In genomic region chr17:41814195-41814594, GRCh38 we compare ENCODE assay signal across 1 cellular context.
A peak's percentile ranks its signal among the peaks of the same experiment; 100 is the strongest.
TF ChIP-seq lines count a peak whose summit lies in the region.

No MANE protein-coding gene starts in this region.

TF ChIP-seq in HepG2, 621 proteins besides CTCF, POLR2A, EP300 and RAD21 (continues in another document):
- no peak for TF ChIP-seq PTBP1 (IDR thresholded peaks at IDR 0.05; ENCODE audit: low read depth, low read length, poor library complexity, severe bottlenecking)
- TF ChIP-seq ZNF17 (CRISPR knock-in tag; IDR thresholded peaks at IDR 0.05) = no peak
- TF ChIP-seq ZNF576 (CRISPR knock-in tag; IDR thresholded peaks at IDR 0.05) = no peak
- TF ChIP-seq ELK4 (CRISPR knock-in tag; IDR thresholded peaks at IDR 0.05; ENCODE audit: borderline replicate concordance) = no peak
- no peak for TF ChIP-seq ZNF33A (CRISPR knock-in tag; IDR thresholded peaks at IDR 0.05; ENCODE audit: borderline replicate concordance)
- TF ChIP-seq CBFB (CRISPR knock-in tag; IDR thresholded peaks at IDR 0.05) = 0 out of 2 replicates have a peak, but pooled peaks have one; percentile 1
- TF ChIP-seq BRF2 (CRISPR knock-in tag; IDR thresholded peaks at IDR 0.05) = no peak
- no peak for TF ChIP-seq ZNF570 (CRISPR knock-in tag; IDR thresholded peaks at IDR 0.05; ENCODE audit: borderline replicate concordance)
- TF ChIP-seq GMEB2 (CRISPR knock-in tag; IDR thresholded peaks at IDR 0.05; ENCODE audit: low read depth) = no peak
- TF ChIP-seq ZSCAN31 (CRISPR knock-in tag; IDR thresholded peaks at IDR 0.05; ENCODE audit: low read depth) = 0 out of 2 replicates have a peak, but pooled peaks have one; percentile 22
- TF ChIP-seq FUBP1 (CRISPR knock-in tag; IDR thresholded peaks at IDR 0.05; ENCODE audit: borderline replicate concordance) = no peak
- TF ChIP-seq NAIF1 (CRISPR knock-in tag; IDR thresholded peaks at IDR 0.05; ENCODE audit: borderline replicate concordance) = 0 out of 2 replicates have a peak, but pooled peaks have one; percentile 14
- no peak for TF ChIP-seq ZBTB21 (CRISPR knock-in tag; IDR thresholded peaks at IDR 0.05)
- TF ChIP-seq MIER3 (CRISPR knock-in tag; IDR thresholded peaks at IDR 0.05; ENCODE audit: borderline replicate concordance) = no peak
- TF ChIP-seq ZSCAN22 (CRISPR knock-in tag; IDR thresholded peaks at IDR 0.05) = no peak
- TF ChIP-seq ZNF124 (CRISPR knock-in tag; IDR thresholded peaks at IDR 0.05) = 0 out of 2 replicates have a peak, but pooled peaks have one; percentile 29
- TF ChIP-seq ZMAT3 (CRISPR knock-in tag; conservative IDR thresholded peaks at IDR 0.05) = no peak
- TF ChIP-seq PAXIP1 (CRISPR knock-in tag; conservative IDR thresholded peaks at IDR 0.05) = no peak
- no peak for TF ChIP-seq ZNF30 (CRISPR knock-in tag; IDR thresholded peaks at IDR 0.05)
- peak; percentile 59; the same call in 1 of the 2 replicates for TF ChIP-seq ZNF335 (CRISPR knock-in tag; IDR thresholded peaks at IDR 0.05)
- TF ChIP-seq RBAK (CRISPR knock-in tag; IDR thresholded peaks at IDR 0.05) = no peak
- TF ChIP-seq SAFB2 (CRISPR knock-in tag; IDR thresholded peaks at IDR 0.05; ENCODE audit: borderline replicate concordance, low read depth) = 0 out of 2 replicates have a peak, but pooled peaks have one; percentile 4
- no peak for TF ChIP-seq ZNF619 (CRISPR knock-in tag; IDR thresholded peaks at IDR 0.05)
- 0 out of 2 replicates have a peak, but pooled peaks have one; percentile 3 for TF ChIP-seq ZHX1 (CRISPR knock-in tag; IDR thresholded peaks at IDR 0.05; ENCODE audit: low read depth)
- TF ChIP-seq ZMYM2 (CRISPR knock-in tag; IDR thresholded peaks at IDR 0.05) = no peak
- no peak for TF ChIP-seq HNRNPH1 (optimal IDR thresholded peaks at IDR 0.05; ENCODE audit: low read depth, low read length)
- no peak for TF ChIP-seq ZNF382 (CRISPR knock-in tag; IDR thresholded peaks at IDR 0.05; ENCODE audit: borderline replicate concordance)
- no peak for TF ChIP-seq ZNF678 (CRISPR knock-in tag; IDR thresholded peaks at IDR 0.05)
- TF ChIP-seq ZNF275 (CRISPR knock-in tag; IDR thresholded peaks at IDR 0.05; ENCODE audit: borderline replicate concordance) = no peak
- TF ChIP-seq SRSF9 (IDR thresholded peaks at IDR 0.05; ENCODE audit: borderline replicate concordance, insufficient read depth, low read depth, low read length, poor library complexity, severe bottlenecking) = no peak
- no peak for TF ChIP-seq HIC2 (CRISPR knock-in tag; IDR thresholded peaks at IDR 0.05; ENCODE audit: low read depth)
- no peak for TF ChIP-seq ZNF710 (CRISPR knock-in tag; IDR thresholded peaks at IDR 0.05; ENCODE audit: borderline replicate concordance)
- 0 out of 2 replicates have a peak, but pooled peaks have one; percentile 17 for TF ChIP-seq MXD4 (CRISPR knock-in tag; IDR thresholded peaks at IDR 0.05)
- no peak for TF ChIP-seq ZNF547 (CRISPR knock-in tag; IDR thresholded peaks at IDR 0.05)
- no peak for TF ChIP-seq HMG20B (CRISPR knock-in tag; conservative IDR thresholded peaks at IDR 0.05)
- no peak for TF ChIP-seq NFKBIZ (CRISPR knock-in tag; IDR thresholded peaks at IDR 0.05)
- TF ChIP-seq ZNF83 (CRISPR knock-in tag; IDR thresholded peaks at IDR 0.05; ENCODE audit: borderline replicate concordance) = no peak
- no peak for TF ChIP-seq TBX3 (IDR thresholded peaks at IDR 0.05; ENCODE audit: borderline replicate concordance)
- TF ChIP-seq ZNF256 (CRISPR knock-in tag; conservative IDR thresholded peaks at IDR 0.05) = 0 out of 2 replicates have a peak, but pooled peaks have one; percentile 3
- TF ChIP-seq ZNF234 (CRISPR knock-in tag; conservative IDR thresholded peaks at IDR 0.05) = no peak
- no peak for TF ChIP-seq ZNF800 (CRISPR knock-in tag; IDR thresholded peaks at IDR 0.05)
